ENCODE assay signal across 2 cellular contexts in genomic region chr17:49229076-49229804, GRCh38.
TF ChIP-seq lines count a peak whose summit lies in the region.

No MANE protein-coding gene starts in this region.

TF ChIP-seq in GM23338, 12 proteins besides CTCF, POLR2A, EP300 and RAD21:
- no peak for TF ChIP-seq REST (IDR thresholded peaks at IDR 0.05; ENCODE audit: unreplicated experiment)

TF ChIP-seq in K562, 482 proteins besides CTCF, POLR2A, EP300 and RAD21:
- TF ChIP-seq BRD9 (IDR thresholded peaks at IDR 0.05; ENCODE audit: low read depth, partially characterized antibody) (peak; percentile 36), ETS1 (conservative IDR thresholded peaks at IDR 0.05; ENCODE audit: control insufficient read depth, low read depth, low read length) (no peak), PRMT5 (CRISPR knock-in tag; IDR thresholded peaks at IDR 0.05) (no peak)
TF ChIP-seq in K562: peak in this region for 1.
